In genomic region chr12:11780521-11781101, GRCh38 we compare ENCODE assay signal across 11 cellular contexts.
DNase-seq lines count a peak whose midpoint lies in the region; ATAC-seq and TF ChIP-seq lines count a peak whose summit lies in the region.
"Had no signal": no experiment of that assay in that cellular context is flagged by ENCODE, and none has a peak within 500 bp of the region (broad histone marks: within the 10 kb centered on the region; RNA-seq: fewer than 3 reads in every experiment).

No MANE protein-coding gene starts in this region.

- TF ChIP-seq CTCF in activated CD8-positive, alpha-beta T cell treated with anti-CD3 and anti-CD28 coated beads for 36 hours (IDR thresholded peaks at IDR 0.05): no peak
- TF ChIP-seq CTCF in GM10266 (IDR thresholded peaks at IDR 0.05; ENCODE audit: control insufficient read depth, insufficient read depth, low read depth, missing control alignments): no peak

- no peak overlapping the region for H3K27ac Mint-ChIP-seq in activated CD8-positive, alpha-beta T cell treated with anti-CD3 and anti-CD28 coated beads for 36 hours
- H3K27ac Mint-ChIP-seq in activated CD8-positive, alpha-beta T cell treated with anti-CD3 and anti-CD28 coated beads, Interleukin-2, amount 10 ng/mL, durations not matched to agents 7 days and 5 days: no peak overlapping the region
- H3K27ac Mint-ChIP-seq in stimulated activated memory B cell treated with anti-CD40 and anti-IgM and Interleukin-4, amounts not matched to agents 10 μg/mL and 1 μg/mL and 100 μg/mL, for 72 hours: peak overlapping the region; percentile 52
- no peak overlapping the region for H3K27ac Mint-ChIP-seq in naive thymus-derived CD8-positive, alpha-beta T cell
- H3K27ac Mint-ChIP-seq: endodermal cell had no signal

- peak; percentile 47 for ATAC-seq in activated CD8-positive, alpha-beta T cell treated with anti-CD3 and anti-CD28 coated beads for 36 hours
- no peak for ATAC-seq in activated CD8-positive, alpha-beta T cell treated with anti-CD3 and anti-CD28 coated beads, Interleukin-2, amount 10 ng/mL, durations not matched to agents 7 days and 5 days
- ATAC-seq in GM21723 (IDR thresholded peaks at IDR 0.05; ENCODE audit: unreplicated experiment) (peak; percentile 85), HG03520 (IDR thresholded peaks at IDR 0.05; ENCODE audit: unreplicated experiment) (peak; percentile 76)
- peak; percentile 92 for ATAC-seq in stimulated activated memory B cell treated with anti-CD40 and anti-IgM and Interleukin-4, amounts not matched to agents 10 μg/mL and 1 μg/mL and 100 μg/mL, for 72 hours
- ATAC-seq in naive thymus-derived CD8-positive, alpha-beta T cell: no peak
- ATAC-seq: left colon had no signal

- intact Hi-C loops in activated CD8-positive, alpha-beta T cell treated with anti-CD3 and anti-CD28 coated beads for 36 hours (cut with micrococcal nuclease): no loop called here

- peaks cover 55% of the 10 kb centered on the region for H3K4me1 Mint-ChIP-seq in activated CD8-positive, alpha-beta T cell treated with anti-CD3 and anti-CD28 coated beads for 36 hours (ENCODE audit: low read depth)
- peaks cover 18% of the 10 kb centered on the region for H3K4me1 Mint-ChIP-seq in activated CD8-positive, alpha-beta T cell treated with anti-CD3 and anti-CD28 coated beads, Interleukin-2, amount 10 ng/mL, durations not matched to agents 7 days and 5 days (ENCODE audit: low read depth)
- peaks cover 81% of the 10 kb centered on the region for H3K4me1 Mint-ChIP-seq in stimulated activated memory B cell treated with anti-CD40 and anti-IgM and Interleukin-4, amounts not matched to agents 10 μg/mL and 1 μg/mL and 100 μg/mL, for 72 hours
- H3K4me1 Mint-ChIP-seq in naive thymus-derived CD8-positive, alpha-beta T cell: peaks cover 6 to 30% (median 9%) of the 10 kb centered on the region in 4 donors

- CTCF ChIA-PET in activated CD8-positive, alpha-beta T cell treated with anti-CD3 and anti-CD28 coated beads for 36 hours (lab: Charles Lee): interaction anchor here (0.9 to 1.9 kb wide), 3 partner anchors 13 to 252 kb away, joined by 3 to 9 read pairs (median 5); no protein-coding TSS in a partner anchor
- CTCF ChIA-PET in activated CD8-positive, alpha-beta T cell treated with anti-CD3 and anti-CD28 coated beads, Interleukin-2, amount 10 ng/mL, durations not matched to agents 7 days and 5 days (lab: Charles Lee): interaction anchor here (1.2 to 3.7 kb wide), 3 partner anchors 18 to 252 kb away, joined by 3 to 11 read pairs (median 3); no protein-coding TSS in a partner anchor

- peaks cover 3% of the 10 kb centered on the region for H3K36me3 Mint-ChIP-seq in activated CD8-positive, alpha-beta T cell treated with anti-CD3 and anti-CD28 coated beads for 36 hours (ENCODE audit: low read depth)
- peaks cover 4% of the 10 kb centered on the region for H3K36me3 Mint-ChIP-seq in activated CD8-positive, alpha-beta T cell treated with anti-CD3 and anti-CD28 coated beads, Interleukin-2, amount 10 ng/mL, durations not matched to agents 7 days and 5 days (ENCODE audit: low read depth)
- peaks cover 50% of the 10 kb centered on the region for H3K36me3 Mint-ChIP-seq in stimulated activated memory B cell treated with anti-CD40 and anti-IgM and Interleukin-4, amounts not matched to agents 10 μg/mL and 1 μg/mL and 100 μg/mL, for 72 hours
- H3K36me3 Mint-ChIP-seq in naive thymus-derived CD8-positive, alpha-beta T cell: peaks cover 0 to 10% (median 4%) of the 10 kb centered on the region in 3 donors

- H3K27me3 Mint-ChIP-seq in activated CD8-positive, alpha-beta T cell treated with anti-CD3 and anti-CD28 coated beads for 36 hours: no peaks in the 10 kb centered on the region
- no peaks in the 10 kb centered on the region for H3K27me3 Mint-ChIP-seq in activated CD8-positive, alpha-beta T cell treated with anti-CD3 and anti-CD28 coated beads, Interleukin-2, amount 10 ng/mL, durations not matched to agents 7 days and 5 days (ENCODE audit: low read depth)
- no peaks in the 10 kb centered on the region for H3K27me3 Mint-ChIP-seq in stimulated activated memory B cell treated with anti-CD40 and anti-IgM and Interleukin-4, amounts not matched to agents 10 μg/mL and 1 μg/mL and 100 μg/mL, for 72 hours
- no peaks in the 10 kb centered on the region for H3K27me3 Mint-ChIP-seq in naive thymus-derived CD8-positive, alpha-beta T cell

- DNase-seq in activated CD8-positive, alpha-beta T cell treated with anti-CD3 and anti-CD28 coated beads for 36 hours: no peak
- no peak for DNase-seq in activated CD8-positive, alpha-beta T cell treated with anti-CD3 and anti-CD28 coated beads, Interleukin-2, amount 10 ng/mL, durations not matched to agents 7 days and 5 days
- no peak for DNase-seq in GM10266 (ENCODE audit: extremely low spot score)
- DNase-seq in SKM-1 treated with dmso at 0.1 percent for 144 hours (lab: John Stamatoyannopoulos, UW; ENCODE audit: unreplicated experiment): no peak
- no peak for DNase-seq in naive thymus-derived CD8-positive, alpha-beta T cell
- DNase-seq: endodermal cell, left colon, PC-9 had no signal

- H3K4me3 Mint-ChIP-seq in activated CD8-positive, alpha-beta T cell treated with anti-CD3 and anti-CD28 coated beads for 36 hours: no peak overlapping the region
- no peak overlapping the region for H3K4me3 Mint-ChIP-seq in activated CD8-positive, alpha-beta T cell treated with anti-CD3 and anti-CD28 coated beads, Interleukin-2, amount 10 ng/mL, durations not matched to agents 7 days and 5 days
- H3K4me3 Mint-ChIP-seq in stimulated activated memory B cell treated with anti-CD40 and anti-IgM and Interleukin-4, amounts not matched to agents 10 μg/mL and 1 μg/mL and 100 μg/mL, for 72 hours: no peak overlapping the region
- H3K4me3 Mint-ChIP-seq in naive thymus-derived CD8-positive, alpha-beta T cell: no peak overlapping the region
- H3K4me3 Mint-ChIP-seq: endodermal cell had no signal

- no peaks in the 10 kb centered on the region for H3K9me3 Mint-ChIP-seq in activated CD8-positive, alpha-beta T cell treated with anti-CD3 and anti-CD28 coated beads for 36 hours
- H3K9me3 Mint-ChIP-seq in activated CD8-positive, alpha-beta T cell treated with anti-CD3 and anti-CD28 coated beads, Interleukin-2, amount 10 ng/mL, durations not matched to agents 7 days and 5 days (ENCODE audit: insufficient read depth): no peaks in the 10 kb centered on the region
- peaks cover 5% of the 10 kb centered on the region for H3K9me3 Mint-ChIP-seq in stimulated activated memory B cell treated with anti-CD40 and anti-IgM and Interleukin-4, amounts not matched to agents 10 μg/mL and 1 μg/mL and 100 μg/mL, for 72 hours
- no peaks in the 10 kb centered on the region for H3K9me3 Mint-ChIP-seq in naive thymus-derived CD8-positive, alpha-beta T cell
- H3K9me3 Mint-ChIP-seq: endodermal cell had no signal

- POLR2A ChIA-PET in activated CD8-positive, alpha-beta T cell treated with anti-CD3 and anti-CD28 coated beads for 36 hours (lab: Charles Lee): interaction anchor here (0.8 to 1.7 kb wide), 4 partner anchors 14 to 235 kb away, joined by 3 to 6 read pairs (median 3); no protein-coding TSS in a partner anchor
- POLR2A ChIA-PET in activated CD8-positive, alpha-beta T cell treated with anti-CD3 and anti-CD28 coated beads, Interleukin-2, amount 10 ng/mL, durations not matched to agents 7 days and 5 days (lab: Charles Lee): interaction anchor here (1.5 kb wide), 1 partner anchor 11 kb away, joined by 3 read pairs; no protein-coding TSS in a partner anchor
- POLR2A ChIA-PET in naive thymus-derived CD8-positive, alpha-beta T cell (lab: Charles Lee): no interaction called here

Comparison
In these comparisons a context has a peak if more than half of its experiments do, and no peak if none do; other contexts are left out.
1. ATAC-seq: peak in activated CD8-positive, alpha-beta T cell treated with anti-CD3 and anti-CD28 coated beads for 36 hours (single experiment), GM21723 (single experiment), HG03520 (single experiment) and stimulated activated memory B cell treated with anti-CD40 and anti-IgM and Interleukin-4, amounts not matched to agents 10 μg/mL and 1 μg/mL and 100 μg/mL, for 72 hours (single experiment); none in activated CD8-positive, alpha-beta T cell treated with anti-CD3 and anti-CD28 coated beads, Interleukin-2, amount 10 ng/mL, durations not matched to agents 7 days and 5 days (single experiment) and naive thymus-derived CD8-positive, alpha-beta T cell (0 of 2).